ENCODE assay signal across 26 cellular contexts in the genomic region with DNA sequence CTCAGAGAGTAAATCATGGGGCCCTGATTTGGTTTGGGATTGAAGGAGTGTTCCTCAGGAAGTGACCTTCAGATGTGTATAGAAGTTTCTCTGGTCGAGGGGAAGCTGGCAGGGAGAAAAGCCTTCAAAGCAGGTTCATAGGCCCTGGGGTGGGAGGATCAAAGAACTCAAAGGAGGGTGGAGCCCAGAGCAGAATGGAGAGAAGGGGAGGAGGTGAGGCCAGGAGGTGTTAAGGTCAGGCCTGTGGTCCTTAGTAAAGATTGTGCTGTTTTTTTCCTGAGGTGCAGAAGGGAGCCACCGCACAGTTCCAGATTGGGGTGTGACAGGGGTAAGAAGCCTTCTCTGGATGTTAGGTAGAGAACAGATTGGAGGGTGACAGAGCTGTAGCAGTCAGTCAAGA. TPM values are rescaled to one million over a fixed set of nuclear protein-coding genes. Genes with fewer than 3 reads are reported as not detected.
DNase-seq lines count a peak whose midpoint lies in the region; ATAC-seq and TF ChIP-seq lines count a peak whose summit lies in the region.
"Had no signal": no experiment of that assay in that cellular context is flagged by ENCODE, and none has a peak within 500 bp of the region (broad histone marks: within the 10 kb centered on the region; RNA-seq: fewer than 3 reads in every experiment).

No MANE protein-coding gene starts in this region.

- H3K27ac ChIP-seq in RWPE1: peak overlapping the region; percentile 4; the same call in 1 of the 2 replicates
- H3K27ac ChIP-seq: A549; BLaER1 treated with 17β-estradiol and CSF1 and Interleukin-3, amounts not matched to agents 10 nM and 100 nM; hepatocyte; Peyer's patch; SJSA1 had no signal

- no peak overlapping the region for H3K4me3 Mint-ChIP-seq in activated CD8-positive, alpha-beta memory T cell treated with anti-CD3 and anti-CD28 coated beads, Interleukin-2, amount 10 ng/mL, durations not matched to agents 7 days and 5 days
- no peak overlapping the region for H3K4me3 Mint-ChIP-seq in effector memory CD8-positive, alpha-beta T cell
- H3K4me3 Mint-ChIP-seq in stimulated activated naive CD8-positive, alpha-beta T cell treated with anti-CD3 and anti-CD28 coated beads, Interleukin-15, Interleukin-2, amounts not matched to agents 100 ng/mL and 50 ng/mL, for 24 hours: no peak overlapping the region

- H3K27ac Mint-ChIP-seq in activated CD8-positive, alpha-beta memory T cell treated with anti-CD3 and anti-CD28 coated beads, Interleukin-2, amount 10 ng/mL, durations not matched to agents 7 days and 5 days: peak overlapping the region; percentile 48
- peak overlapping the region; percentile 35 to 64 for H3K27ac Mint-ChIP-seq in effector memory CD8-positive, alpha-beta T cell
- peak overlapping the region; percentile 47 for H3K27ac Mint-ChIP-seq in stimulated activated naive CD8-positive, alpha-beta T cell treated with anti-CD3 and anti-CD28 coated beads, Interleukin-15, Interleukin-2, amounts not matched to agents 100 ng/mL and 50 ng/mL, for 24 hours

- ATAC-seq in activated CD8-positive, alpha-beta memory T cell treated with anti-CD3 and anti-CD28 coated beads, Interleukin-2, amount 10 ng/mL, durations not matched to agents 7 days and 5 days: no peak
- no peak for ATAC-seq in effector memory CD8-positive, alpha-beta T cell (replicated peaks)

- peaks cover 10% of the 10 kb centered on the region for H3K4me1 Mint-ChIP-seq in activated CD8-positive, alpha-beta memory T cell treated with anti-CD3 and anti-CD28 coated beads, Interleukin-2, amount 10 ng/mL, durations not matched to agents 7 days and 5 days
- H3K4me1 Mint-ChIP-seq in effector memory CD8-positive, alpha-beta T cell (ENCODE audit: low read depth in 2 of 2): peaks cover 3 to 6% of the 10 kb centered on the region in 2 donors
- peaks cover 14% of the 10 kb centered on the region for H3K4me1 Mint-ChIP-seq in stimulated activated naive CD8-positive, alpha-beta T cell treated with anti-CD3 and anti-CD28 coated beads, Interleukin-15, Interleukin-2, amounts not matched to agents 100 ng/mL and 50 ng/mL, for 24 hours (ENCODE audit: low read depth)

- no peaks in the 10 kb centered on the region for H3K9me3 Mint-ChIP-seq in activated CD8-positive, alpha-beta memory T cell treated with anti-CD3 and anti-CD28 coated beads, Interleukin-2, amount 10 ng/mL, durations not matched to agents 7 days and 5 days (ENCODE audit: low read depth)
- no peaks in the 10 kb centered on the region for H3K9me3 Mint-ChIP-seq in effector memory CD8-positive, alpha-beta T cell
- no peaks in the 10 kb centered on the region for H3K9me3 Mint-ChIP-seq in stimulated activated naive CD8-positive, alpha-beta T cell treated with anti-CD3 and anti-CD28 coated beads, Interleukin-15, Interleukin-2, amounts not matched to agents 100 ng/mL and 50 ng/mL, for 24 hours

- CTCF ChIA-PET in activated CD8-positive, alpha-beta memory T cell treated with anti-CD3 and anti-CD28 coated beads, Interleukin-2, amount 10 ng/mL, durations not matched to agents 7 days and 5 days (lab: Charles Lee): interaction anchor here (0.5 to 1.0 kb wide), 2 partner anchors 18 to 97 kb away, joined by 3 read pairs; no protein-coding TSS in a partner anchor
- CTCF ChIA-PET in RWPE1 (lab: Yijun Ruan, JAX): interaction anchor here (0.6 to 0.7 kb wide), 2 partner anchors 20 to 178 kb away, joined by 3 to 4 read pairs; a partner anchor contains a TSS

- H3K36me3 Mint-ChIP-seq in activated CD8-positive, alpha-beta memory T cell treated with anti-CD3 and anti-CD28 coated beads, Interleukin-2, amount 10 ng/mL, durations not matched to agents 7 days and 5 days: peaks cover 37% of the 10 kb centered on the region
- H3K36me3 Mint-ChIP-seq in effector memory CD8-positive, alpha-beta T cell (ENCODE audit: insufficient read depth): peaks cover 90% of the 10 kb centered on the region
- H3K36me3 Mint-ChIP-seq in stimulated activated naive CD8-positive, alpha-beta T cell treated with anti-CD3 and anti-CD28 coated beads, Interleukin-15, Interleukin-2, amounts not matched to agents 100 ng/mL and 50 ng/mL, for 24 hours (ENCODE audit: low read depth): peaks cover 45% of the 10 kb centered on the region

- TF ChIP-seq CTCF in RWPE1 (conservative IDR thresholded peaks at IDR 0.05; ENCODE audit: low read depth): no peak

- H3K27me3 Mint-ChIP-seq in activated CD8-positive, alpha-beta memory T cell treated with anti-CD3 and anti-CD28 coated beads, Interleukin-2, amount 10 ng/mL, durations not matched to agents 7 days and 5 days: no peaks in the 10 kb centered on the region
- no peaks in the 10 kb centered on the region for H3K27me3 Mint-ChIP-seq in effector memory CD8-positive, alpha-beta T cell
- H3K27me3 Mint-ChIP-seq in stimulated activated naive CD8-positive, alpha-beta T cell treated with anti-CD3 and anti-CD28 coated beads, Interleukin-15, Interleukin-2, amounts not matched to agents 100 ng/mL and 50 ng/mL, for 24 hours: no peaks in the 10 kb centered on the region

- POLR2A ChIA-PET in RWPE1 (lab: Yijun Ruan, JAX; ENCODE audit: low non-redundant PET): no interaction called here

- no peak for DNase-seq in activated CD8-positive, alpha-beta memory T cell treated with anti-CD3 and anti-CD28 coated beads, Interleukin-2, amount 10 ng/mL, durations not matched to agents 7 days and 5 days
- no peak for DNase-seq in activated CD8-positive, alpha-beta memory T cell treated with anti-CD3 and anti-CD28 coated beads, Interleukin-2, amount 50 U/mL, for 48 hours
- no peak for DNase-seq in RWPE1 (ENCODE audit: low spot score)
- no peak for DNase-seq in effector memory CD8-positive, alpha-beta T cell
- DNase-seq in occipital lobe (lab: John Stamatoyannopoulos, UW): no peak
- DNase-seq in cerebellum (ENCODE audit: low spot score): no peak
- no peak for DNase-seq in LoVo (ENCODE audit: low spot score)
- DNase-seq: activated effector memory CD4-positive, alpha-beta T cell treated with anti-CD3 and anti-CD28 coated beads, Interleukin-2, amount 50 U/mL, for 16 hours; anterior cingulate cortex; DMS53; foreskin melanocyte; Kasumi-1; NCI-H1105; NCI-H2081 treated with DMSO at 0.1 percent for 48 hours; nucleus accumbens; Peyer's patch; stimulated activated CD4-positive, alpha-beta T cell treated with anti-CD3 and anti-CD28 coated beads, Interleukin-4, amount 100 ng/mL, for 24 hours had no signal

RNA-seq across cellular contexts. Expression of a gene that starts 9.7 kb away (rescaled TPM):
- total RNA-seq in activated CD8-positive, alpha-beta memory T cell treated with anti-CD3 and anti-CD28 coated beads, Interleukin-2, amount 10 ng/mL, durations not matched to agents 7 days and 5 days: under 1 TPM; 0.21 to 0.35 TPM
- 9.5 TPM for total RNA-seq in occipital lobe
- total RNA-seq in cerebellum: 12.4 TPM

RNA-seq across cellular contexts. Expression of a gene that starts 20.1 kb away (rescaled TPM):
- 10 to 100 TPM; 61.9 to 63.5 TPM for total RNA-seq in activated CD8-positive, alpha-beta memory T cell treated with anti-CD3 and anti-CD28 coated beads, Interleukin-2, amount 10 ng/mL, durations not matched to agents 7 days and 5 days
- total RNA-seq in occipital lobe: 19.8 TPM
- total RNA-seq in cerebellum: 16.0 TPM

RNA-seq across cellular contexts. Expression of a gene that starts 50.0 kb away (rescaled TPM):
- total RNA-seq in activated CD8-positive, alpha-beta memory T cell treated with anti-CD3 and anti-CD28 coated beads, Interleukin-2, amount 10 ng/mL, durations not matched to agents 7 days and 5 days: not detected
- total RNA-seq in occipital lobe (not detected), cerebellum (not detected)
- total RNA-seq: activated CD8-positive, alpha-beta memory T cell treated with anti-CD3 and anti-CD28 coated beads for 36 hours; dermis microvascular lymphatic vessel endothelial cell; lower leg skin; Peyer's patch; urinary bladder had no signal
